In genomic region chr1:161238039-161238473, GRCh38 we compare ENCODE assay signal across 1 cellular context.
TF ChIP-seq lines count a peak whose summit lies in the region.

Gene NR1I3 (minus strand): TSS chr1:161238203. CDS start chr1:161236565, 1,638 bp downstream.

TF ChIP-seq in HepG2, 621 proteins besides CTCF, POLR2A, EP300 and RAD21 (continued from another document and continues in another):
- TF ChIP-seq CEBPZ (IDR thresholded peaks at IDR 0.05; ENCODE audit: low read length) (no peak), JUNB (CRISPR knock-in tag; IDR thresholded peaks at IDR 0.05; ENCODE audit: borderline replicate concordance) (no peak), SRSF4 (IDR thresholded peaks at IDR 0.05; ENCODE audit: low read depth, low read length, poor library complexity, severe bottlenecking) (no peak), SAP130 (CRISPR knock-in tag; IDR thresholded peaks at IDR 0.05; ENCODE audit: low read depth) (peak; percentile 63), ZMAT5 (CRISPR knock-in tag; IDR thresholded peaks at IDR 0.05; ENCODE audit: borderline replicate concordance, low read depth) (no peak), RFX5 (IDR thresholded peaks at IDR 0.05; ENCODE audit: low read depth, low read length) (no peak), ZNF558 (CRISPR knock-in tag; IDR thresholded peaks at IDR 0.05; ENCODE audit: borderline replicate concordance) (no peak), TFDP2 (CRISPR knock-in tag; IDR thresholded peaks at IDR 0.05) (no peak), TP53 (CRISPR knock-in tag; conservative IDR thresholded peaks at IDR 0.05) (no peak), ZNF556 (CRISPR knock-in tag; IDR thresholded peaks at IDR 0.05; ENCODE audit: borderline replicate concordance) (peak; percentile 52; the same call in 1 of the 2 replicates), FOSL1 (CRISPR knock-in tag; IDR thresholded peaks at IDR 0.05; ENCODE audit: borderline replicate concordance) (no peak), ZNF574 (CRISPR knock-in tag; IDR thresholded peaks at IDR 0.05) (no peak), GATAD2A (CRISPR knock-in tag; IDR thresholded peaks at IDR 0.05) (peak; percentile 86), ZNF547 (CRISPR knock-in tag; IDR thresholded peaks at IDR 0.05) (no peak), ZNF761 (CRISPR knock-in tag; conservative IDR thresholded peaks at IDR 0.05) (no peak), JUND (CRISPR knock-in tag; IDR thresholded peaks at IDR 0.05) (no peak), TBX3 (IDR thresholded peaks at IDR 0.05; ENCODE audit: borderline replicate concordance) (peak; percentile 46; the same call in 1 of the 2 replicates), ZNF615 (CRISPR knock-in tag; IDR thresholded peaks at IDR 0.05; ENCODE audit: borderline replicate concordance) (no peak), ZNF326 (CRISPR knock-in tag; IDR thresholded peaks at IDR 0.05; ENCODE audit: borderline replicate concordance) (no peak), ELK4 (CRISPR knock-in tag; IDR thresholded peaks at IDR 0.05; ENCODE audit: borderline replicate concordance) (no peak), ZNF891 (CRISPR knock-in tag; IDR thresholded peaks at IDR 0.05) (no peak), TOE1 (CRISPR knock-in tag; IDR thresholded peaks at IDR 0.05) (no peak), ZNF235 (CRISPR knock-in tag; IDR thresholded peaks at IDR 0.05; ENCODE audit: borderline replicate concordance) (no peak), RNF2 (conservative IDR thresholded peaks at IDR 0.05; ENCODE audit: low read depth) (no peak), MLXIP (CRISPR knock-in tag; IDR thresholded peaks at IDR 0.05; ENCODE audit: borderline replicate concordance) (no peak), SALL1 (CRISPR knock-in tag; IDR thresholded peaks at IDR 0.05) (peak; percentile 92), ZBTB44 (CRISPR knock-in tag; IDR thresholded peaks at IDR 0.05) (no peak), NFAT5 (CRISPR knock-in tag; IDR thresholded peaks at IDR 0.05) (no peak), HOMEZ (CRISPR knock-in tag; IDR thresholded peaks at IDR 0.05; ENCODE audit: low read depth) (no peak), ZNF572 (CRISPR knock-in tag; IDR thresholded peaks at IDR 0.05) (no peak), RARG (CRISPR knock-in tag; IDR thresholded peaks at IDR 0.05; ENCODE audit: low read depth) (no peak), YEATS4 (CRISPR knock-in tag; IDR thresholded peaks at IDR 0.05; ENCODE audit: borderline replicate concordance) (no peak), MZF1 (CRISPR knock-in tag; IDR thresholded peaks at IDR 0.05; ENCODE audit: borderline replicate concordance) (no peak), NFE2L1 (CRISPR knock-in tag; IDR thresholded peaks at IDR 0.05; ENCODE audit: borderline replicate concordance) (no peak), NFATC3 (CRISPR knock-in tag; IDR thresholded peaks at IDR 0.05) (no peak), MIER2 (CRISPR knock-in tag; IDR thresholded peaks at IDR 0.05) (no peak), MEIS2 (CRISPR knock-in tag; IDR thresholded peaks at IDR 0.05) (no peak), MXD4 (CRISPR knock-in tag; IDR thresholded peaks at IDR 0.05) (no peak), ZNF569 (CRISPR knock-in tag; IDR thresholded peaks at IDR 0.05; ENCODE audit: borderline replicate concordance) (no peak), ZBTB25 (CRISPR knock-in tag; IDR thresholded peaks at IDR 0.05) (no peak)
